1 cellular context compared by ENCODE assay signal in the genomic region with DNA sequence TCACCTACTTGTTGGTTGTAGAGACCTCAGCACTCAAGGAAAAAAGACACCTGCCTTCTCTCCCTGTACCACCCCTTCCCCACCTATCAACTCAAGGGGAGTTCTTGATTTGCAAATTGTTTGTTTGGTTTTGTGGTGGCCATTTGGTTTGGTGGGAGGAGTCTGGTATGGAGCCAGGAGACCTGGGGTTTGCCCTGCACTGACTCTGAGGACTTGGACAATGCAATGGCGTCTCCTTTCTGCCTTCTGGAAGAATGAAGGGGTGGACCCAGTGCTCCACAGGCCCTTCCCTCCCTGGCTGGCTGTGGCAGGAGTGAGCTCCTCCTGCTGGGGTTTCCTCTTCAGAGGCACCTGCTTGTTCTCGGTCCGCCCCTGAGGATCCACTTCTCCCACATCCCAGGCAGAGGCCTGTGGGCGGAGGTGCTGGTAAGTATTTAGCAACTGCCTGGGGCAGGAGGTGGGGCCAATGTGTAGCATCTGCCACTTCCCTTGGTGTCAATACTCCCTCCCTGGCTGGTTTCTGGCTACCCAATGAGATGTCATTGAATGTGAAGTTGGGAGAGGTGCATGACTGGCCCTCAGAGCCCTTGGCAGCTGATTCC.
TF ChIP-seq lines count a peak whose summit lies in the region.

No MANE protein-coding gene starts in this region.

TF ChIP-seq in H1, 55 proteins besides CTCF, POLR2A, EP300 and RAD21 (continued from another document):
- TF ChIP-seq POLR2AphosphoS5 (IDR thresholded peaks at IDR 0.05; ENCODE audit: low read depth, low read length) = no peak
- TF ChIP-seq SP1 (IDR thresholded peaks at IDR 0.05; ENCODE audit: low read depth, low read length) = no peak
- no peak for TF ChIP-seq ZNF274 (IDR thresholded peaks at IDR 0.05; ENCODE audit: borderline replicate concordance, extremely low read depth, low read length)
- TF ChIP-seq SIX5 (IDR thresholded peaks at IDR 0.05; ENCODE audit: low read depth, low read length) = no peak
- no peak for TF ChIP-seq CBX5 (IDR thresholded peaks at IDR 0.05; ENCODE audit: low read depth, low read length)
- no peak for TF ChIP-seq TCF12 (IDR thresholded peaks at IDR 0.05; ENCODE audit: low read depth, low read length)
- TF ChIP-seq SAP30 (IDR thresholded peaks at IDR 0.05; ENCODE audit: insufficient read depth, insufficient replicate concordance, low read length) = no peak
- TF ChIP-seq EZH2 (IDR thresholded peaks at IDR 0.05; ENCODE audit: low read depth, low read length, severe bottlenecking) = no peak
- TF ChIP-seq, protein P1, sequence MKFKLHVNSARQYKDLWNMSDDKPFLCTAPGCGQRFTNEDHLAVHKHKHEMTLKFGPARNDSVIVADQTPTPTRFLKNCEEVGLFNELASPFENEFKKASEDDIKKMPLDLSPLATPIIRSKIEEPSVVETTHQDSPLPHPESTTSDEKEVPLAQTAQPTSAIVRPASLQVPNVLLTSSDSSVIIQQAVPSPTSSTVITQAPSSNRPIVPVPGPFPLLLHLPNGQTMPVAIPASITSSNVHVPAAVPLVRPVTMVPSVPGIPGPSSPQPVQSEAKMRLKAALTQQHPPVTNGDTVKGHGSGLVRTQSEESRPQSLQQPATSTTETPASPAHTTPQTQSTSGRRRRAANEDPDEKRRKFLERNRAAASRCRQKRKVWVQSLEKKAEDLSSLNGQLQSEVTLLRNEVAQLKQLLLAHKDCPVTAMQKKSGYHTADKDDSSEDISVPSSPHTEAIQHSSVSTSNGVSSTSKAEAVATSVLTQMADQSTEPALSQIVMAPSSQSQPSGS (IDR thresholded peaks at IDR 0.05; ENCODE audit: low read length) = no peak
- no peak for TF ChIP-seq CHD1 (IDR thresholded peaks at IDR 0.05; ENCODE audit: low read depth, low read length)
- TF ChIP-seq HDAC2 (IDR thresholded peaks at IDR 0.05; ENCODE audit: borderline replicate concordance in 1 of 2, low read depth in 2 of 2, low read length in 2 of 2) = no peak
